9 cellular contexts compared by ENCODE assay signal in genomic region chr19:29526730-29527499, GRCh38. TPM values are rescaled to one million over a fixed set of nuclear protein-coding genes. Genes with fewer than 3 reads are reported as not detected.
DNase-seq lines count a peak whose midpoint lies in the region; ATAC-seq and TF ChIP-seq lines count a peak whose summit lies in the region.
"Had no signal": no experiment of that assay in that cellular context is flagged by ENCODE, and none has a peak within 500 bp of the region (broad histone marks: within the 10 kb centered on the region; RNA-seq: fewer than 3 reads in every experiment).

No MANE protein-coding gene starts in this region.

- H3K27me3 Mint-ChIP-seq in activated T-helper 1 cell treated with anti-CD3 and anti-CD28 coated beads, Interleukin-12 subunit alpha, Interleukin-12 subunit beta, Interleukin-2, Interleukin-4 antibody, amounts not matched to agents 30 ng/mL and 10 ng/mL and 1 ng/mL, durations not matched to agents 14 hours and 24 hours and 36 hours (ENCODE audit: insufficient read depth): peaks cover 66% of the 10 kb centered on the region
- peaks cover 83% of the 10 kb centered on the region for H3K27me3 Mint-ChIP-seq in type B pancreatic cell

- DNase-seq in heart left ventricle: peak in 2 of 5 donors; percentile 19 to 25
- DNase-seq in left ventricle myocardium superior: no peak
- DNase-seq in activated T-helper 1 cell treated with anti-CD3 and anti-CD28 coated beads, Interleukin-12 subunit alpha, Interleukin-12 subunit beta, Interleukin-2, Interleukin-4 antibody, amounts not matched to agents 30 ng/mL and 10 ng/mL and 1 ng/mL, durations not matched to agents 14 hours and 24 hours and 36 hours (ENCODE audit: low spot score): no peak
- peak; percentile 40 for DNase-seq in medulla oblongata (ENCODE audit: extremely low spot score)
- DNase-seq in type B pancreatic cell (ENCODE audit: extremely low spot score, unreplicated experiment): no peak
- no peak for DNase-seq in AG08396 (ENCODE audit: low spot score)
- DNase-seq in body of pancreas: no peak
- DNase-seq in SHP77 treated with DMSO at 0.1 percent for 48 hours (lab: John Stamatoyannopoulos, UW): no peak

- H3K4me3 ChIP-seq in heart left ventricle (peak overlapping the region in 11 of 12 donors; percentile 2 to 40 (median 16)), body of pancreas (no peak overlapping the region)

- ATAC-seq in heart left ventricle (no peak), left ventricle myocardium superior (no peak), body of pancreas (no peak)

- H3K27ac Mint-ChIP-seq in activated T-helper 1 cell treated with anti-CD3 and anti-CD28 coated beads, Interleukin-12 subunit alpha, Interleukin-12 subunit beta, Interleukin-2, Interleukin-4 antibody, amounts not matched to agents 30 ng/mL and 10 ng/mL and 1 ng/mL, durations not matched to agents 14 hours and 24 hours and 36 hours: no peak overlapping the region
- no peak overlapping the region for H3K27ac Mint-ChIP-seq in type B pancreatic cell

- no peak for TF ChIP-seq CTCF in heart left ventricle (IDR thresholded peaks at IDR 0.05)
- no peak for TF ChIP-seq CTCF in type B pancreatic cell (conservative IDR thresholded peaks at IDR 0.05)
- TF ChIP-seq CTCF in body of pancreas (IDR thresholded peaks at IDR 0.05): no peak

- no peaks in the 10 kb centered on the region for H3K9me3 ChIP-seq in heart left ventricle
- H3K9me3 ChIP-seq in body of pancreas: no peaks in the 10 kb centered on the region

- H3K4me1 Mint-ChIP-seq in activated T-helper 1 cell treated with anti-CD3 and anti-CD28 coated beads, Interleukin-12 subunit alpha, Interleukin-12 subunit beta, Interleukin-2, Interleukin-4 antibody, amounts not matched to agents 30 ng/mL and 10 ng/mL and 1 ng/mL, durations not matched to agents 14 hours and 24 hours and 36 hours (ENCODE audit: low read depth): peaks cover 20% of the 10 kb centered on the region
- H3K4me1 Mint-ChIP-seq in type B pancreatic cell (ENCODE audit: unreplicated experiment): no peaks in the 10 kb centered on the region

- H3K27ac ChIP-seq in heart left ventricle: no peak overlapping the region
- no peak overlapping the region for H3K27ac ChIP-seq in body of pancreas

- H3K36me3 Mint-ChIP-seq in activated T-helper 1 cell treated with anti-CD3 and anti-CD28 coated beads, Interleukin-12 subunit alpha, Interleukin-12 subunit beta, Interleukin-2, Interleukin-4 antibody, amounts not matched to agents 30 ng/mL and 10 ng/mL and 1 ng/mL, durations not matched to agents 14 hours and 24 hours and 36 hours (ENCODE audit: low read depth): peaks cover 2% of the 10 kb centered on the region
- H3K36me3 Mint-ChIP-seq in type B pancreatic cell: no peaks in the 10 kb centered on the region

- H3K27me3 ChIP-seq in heart left ventricle: peaks cover 72 to 98% (median 95%) of the 10 kb centered on the region in 9 donors
- H3K27me3 ChIP-seq in body of pancreas: peaks cover 0 to 22% of the 10 kb centered on the region in 2 donors

- intact Hi-C loops in heart left ventricle (cut with DNase I): loop anchor here in 1 of 10 donors (10.0 kb wide), 1 partner anchor 232 kb away; no protein-coding TSS in a partner anchor
- intact Hi-C loops in left ventricle myocardium superior (cut with micrococcal nuclease): no loop called here
- intact Hi-C loops in activated T-helper 1 cell treated with anti-CD3 and anti-CD28 coated beads, Interleukin-12 subunit alpha, Interleukin-12 subunit beta, Interleukin-2, Interleukin-4 antibody, amounts not matched to agents 30 ng/mL and 10 ng/mL and 1 ng/mL, durations not matched to agents 14 hours and 24 hours and 36 hours (cut with micrococcal nuclease): loop anchor here (5.0 kb wide), 6 partner anchors 60 to 1825 kb away; partner anchors contain the start of genes POP4 and UQCRFS1
- intact Hi-C loops in body of pancreas (cut with DNase I): no loop called here

- H3K4me1 ChIP-seq in heart left ventricle (peaks cover 0 to 63% (median 26%) of the 10 kb centered on the region in 12 donors), body of pancreas (peaks cover 41% of the 10 kb centered on the region)

- WGBS in heart left ventricle, 4 donors: 1 to 2% (median 1%) methylated on average over 44 to 79 of the region's 79 CpGs
- 0 to 1% methylated on average over 8 to 76 of the region's 79 CpGs for WGBS in body of pancreas, 2 donors

- no peaks in the 10 kb centered on the region for H3K9me3 Mint-ChIP-seq in activated T-helper 1 cell treated with anti-CD3 and anti-CD28 coated beads, Interleukin-12 subunit alpha, Interleukin-12 subunit beta, Interleukin-2, Interleukin-4 antibody, amounts not matched to agents 30 ng/mL and 10 ng/mL and 1 ng/mL, durations not matched to agents 14 hours and 24 hours and 36 hours
- no peaks in the 10 kb centered on the region for H3K9me3 Mint-ChIP-seq in type B pancreatic cell

- H3K36me3 ChIP-seq in heart left ventricle (no peaks in the 10 kb centered on the region), body of pancreas (replicated peaks in 1 of 2; ENCODE audit: insufficient read depth in 1 of 2, low read depth in 2 of 2) (no peaks in the 10 kb centered on the region)

- peak overlapping the region; percentile 57 for H3K4me3 Mint-ChIP-seq in activated T-helper 1 cell treated with anti-CD3 and anti-CD28 coated beads, Interleukin-12 subunit alpha, Interleukin-12 subunit beta, Interleukin-2, Interleukin-4 antibody, amounts not matched to agents 30 ng/mL and 10 ng/mL and 1 ng/mL, durations not matched to agents 14 hours and 24 hours and 36 hours
- peak overlapping the region; percentile 72 for H3K4me3 Mint-ChIP-seq in type B pancreatic cell

- TF ChIP-seq POLR2A in heart left ventricle (IDR thresholded peaks at IDR 0.05) (no peak), body of pancreas (IDR thresholded peaks at IDR 0.05) (no peak)

RNA-seq across cellular contexts. Expression of gene VSTM2B, which starts 1.1 kb away (rescaled TPM):
- total RNA-seq in heart left ventricle: not detected
- not detected for polyA plus RNA-seq in heart left ventricle
- not detected for total RNA-seq in left ventricle myocardium superior
- total RNA-seq in activated T-helper 1 cell treated with anti-CD3 and anti-CD28 coated beads, Interleukin-12 subunit alpha, Interleukin-12 subunit beta, Interleukin-2, Interleukin-4 antibody, amounts not matched to agents 30 ng/mL and 10 ng/mL and 1 ng/mL, durations not matched to agents 14 hours and 24 hours and 36 hours: not detected in 2 replicates
- 0.68 TPM in 1 of 2 replicates, not detected in the other for total RNA-seq in type B pancreatic cell (ENCODE audit: low replicate concordance)
- total RNA-seq in body of pancreas: not detected
- total RNA-seq: NCI-H460 had no signal

Comparison
In these comparisons a context has a peak if more than half of its experiments do, and no peak if none do; other contexts are left out.
1. H3K4me3 ChIP-seq: peak in heart left ventricle (11 of 12); none in body of pancreas (0 of 2).